ENCODE assay signal across 14 cellular contexts in genomic region chr6:54307412-54308036, GRCh38. TPM values are rescaled to one million over a fixed set of nuclear protein-coding genes. Genes with fewer than 3 reads are reported as not detected.
A peak's percentile ranks its signal among the peaks of the same experiment; 100 is the strongest.
DNase-seq lines count a peak whose midpoint lies in the region; ATAC-seq and TF ChIP-seq lines count a peak whose summit lies in the region.
"Had no signal": no experiment of that assay in that cellular context is flagged by ENCODE, and none has a peak within 500 bp of the region (broad histone marks: within the 10 kb centered on the region; RNA-seq: fewer than 3 reads in every experiment).

No MANE protein-coding gene starts in this region.

- H3K27ac ChIP-seq in mucosa of rectum (ENCODE audit: low read depth in 2 of 2, low read length in 2 of 2) = peak overlapping the region; percentile 81 to 86
- no peak overlapping the region for H3K27ac ChIP-seq in upper lobe of right lung
- H3K27ac ChIP-seq: esophagus muscularis mucosa, SJSA1 had no signal

- H3K36me3 ChIP-seq in mucosa of rectum (ENCODE audit: control insufficient read depth in 2 of 2, insufficient read depth in 2 of 2, low read length in 2 of 2) (no peaks in the 10 kb centered on the region), upper lobe of right lung (no peaks in the 10 kb centered on the region)
- H3K36me3 ChIP-seq: esophagus muscularis mucosa, SJSA1 had no signal

- H3K9ac ChIP-seq in mucosa of rectum (ENCODE audit: low read depth in 1 of 2, low read length in 2 of 2) = peak overlapping the region; percentile 10 to 47

- peak; percentile 68 for ATAC-seq in GM18873 (IDR thresholded peaks at IDR 0.05; ENCODE audit: low FRiP score, unreplicated experiment)
- ATAC-seq in HG02759 (IDR thresholded peaks at IDR 0.05; ENCODE audit: unreplicated experiment) = peak; percentile 70
- no peak for ATAC-seq in upper lobe of right lung

- intact Hi-C loops in upper lobe of right lung (cut with DNase I) = no loop called here

- no peak for TF ChIP-seq CTCF in upper lobe of right lung (IDR thresholded peaks at IDR 0.05)

- H3K4me3 ChIP-seq in mucosa of rectum (ENCODE audit: low read length in 2 of 2) = peak overlapping the region; percentile 73 to 76
- no peak overlapping the region for H3K4me3 ChIP-seq in upper lobe of right lung
- H3K4me3 ChIP-seq: esophagus muscularis mucosa, SJSA1 had no signal

- H3K4me1 ChIP-seq in mucosa of rectum (ENCODE audit: control insufficient read depth in 2 of 2, insufficient read depth in 2 of 2, low read length in 2 of 2) = peaks cover 0 to 4% of the 10 kb centered on the region in 2 donors
- H3K4me1 ChIP-seq in upper lobe of right lung = no peaks in the 10 kb centered on the region
- H3K4me1 ChIP-seq: esophagus muscularis mucosa, SJSA1 had no signal

- DNase-seq in HuH-7 (ENCODE audit: low spot score) (peak; percentile 13), T-helper 9 cell (no peak), upper lobe of right lung (no peak), RKO (ENCODE audit: low spot score) (no peak), AG20443 (ENCODE audit: low spot score) (no peak)
- DNase-seq: activated CD4-positive, alpha-beta T cell treated with anti-CD3 and anti-CD28 coated beads, Interleukin-2, amount 50 U/mL, for 1 hour; amniotic stem cell; islet precursor cell; posterior cingulate gyrus had no signal

- H3K9me3 ChIP-seq in mucosa of rectum (ENCODE audit: control insufficient read depth in 2 of 2, low read length in 2 of 2) = no peaks in the 10 kb centered on the region
- H3K9me3 ChIP-seq in upper lobe of right lung = no peaks in the 10 kb centered on the region
- H3K9me3 ChIP-seq: esophagus muscularis mucosa, SJSA1 had no signal

- H3K27me3 ChIP-seq in mucosa of rectum (ENCODE audit: control insufficient read depth in 2 of 2, insufficient read depth in 2 of 2, low read length in 2 of 2) = no peaks in the 10 kb centered on the region
- no peaks in the 10 kb centered on the region for H3K27me3 ChIP-seq in upper lobe of right lung
- H3K27me3 ChIP-seq: esophagus muscularis mucosa, SJSA1 had no signal

RNA-seq across cellular contexts. Expression of gene TINAG, which starts 0.7 kb away (rescaled TPM):
- total RNA-seq in upper lobe of right lung = not detected
- total RNA-seq: esophagus muscularis mucosa, SJSA1 had no signal
